Comparison of ENCODE assay signal across 11 cellular contexts in genomic region chr3:63576826-63577225, GRCh38.
A peak's percentile ranks its signal among the peaks of the same experiment; 100 is the strongest.
DNase-seq lines count a peak whose midpoint lies in the region; ATAC-seq and TF ChIP-seq lines count a peak whose summit lies in the region.
"Had no signal": no experiment of that assay in that cellular context is flagged by ENCODE, and none has a peak within 500 bp of the region (broad histone marks: within the 10 kb centered on the region; RNA-seq: fewer than 3 reads in every experiment).

No MANE protein-coding gene starts in this region.

- H3K27me3 ChIP-seq in HUES64 (ENCODE audit: insufficient read depth, low read length): no peaks in the 10 kb centered on the region
- H3K27me3 ChIP-seq in hepatocyte: no peaks in the 10 kb centered on the region
- H3K27me3 ChIP-seq in transverse colon: no peaks in the 10 kb centered on the region

- H3K4me3 ChIP-seq in HUES64 (ENCODE audit: low read length) (no peak overlapping the region), hepatocyte (no peak overlapping the region), transverse colon (no peak overlapping the region)

- TF ChIP-seq EP300 in transverse colon (IDR thresholded peaks at IDR 0.05; ENCODE audit: low read depth): no peak

- no peaks in the 10 kb centered on the region for H4K20me1 ChIP-seq in hepatocyte (ENCODE audit: insufficient read depth, poor library complexity, severe bottlenecking)

- H3K9me3 ChIP-seq in HUES64 (ENCODE audit: insufficient read depth, low read depth, low read length) (no peaks in the 10 kb centered on the region), hepatocyte (ENCODE audit: low read depth) (no peaks in the 10 kb centered on the region), transverse colon (no peaks in the 10 kb centered on the region)

- no peak overlapping the region for H3K9ac ChIP-seq in HUES64 (ENCODE audit: low read depth, low read length)

- no peaks in the 10 kb centered on the region for H3K79me2 ChIP-seq in hepatocyte

- H3K4me1 ChIP-seq in HUES64 (ENCODE audit: insufficient read depth, low read length) (peaks cover 26% of the 10 kb centered on the region), hepatocyte (ENCODE audit: insufficient read depth) (peaks cover 23% of the 10 kb centered on the region), transverse colon (peaks cover 0 to 32% (median 5%) of the 10 kb centered on the region in 4 donors)

- H3K9me2 ChIP-seq in hepatocyte (replicated peaks; ENCODE audit: insufficient read depth): no peaks in the 10 kb centered on the region

- 76% methylated on average over 2 of the region's 2 CpGs for WGBS in HUES64
- WGBS in hepatocyte (ENCODE audit: low lambda C conversion rate, missing lambda C conversion rate): 20% methylated on average over 2 of the region's 2 CpGs
- 30 to 35% methylated on average over 2 of the region's 2 CpGs for WGBS in transverse colon (ENCODE audit: low coverage in 1 of 2), 2 donors

- H3K4me2 ChIP-seq in hepatocyte: peak overlapping the region; percentile 54

- in situ Hi-C loops in transverse colon (cut with MboI; ENCODE audit: low pct_ligation_motif_present in 1 of 4, low pct_unique_long_range_greater_than_20kb in 1 of 4, low sequenced_read_pairs in 3 of 4): no loop called here

- DNase-seq in NCI-H2171 treated with DMSO at 0.1 percent for 48 hours (lab: John Stamatoyannopoulos, UW): peak; percentile 80
- peak; percentile 54 for DNase-seq in hepatocyte (ENCODE audit: low spot score)
- DNase-seq in transverse colon: no peak
- DNase-seq in stimulated activated CD4-positive, alpha-beta T cell treated with anti-CD3 and anti-CD28 coated beads, Interleukin-15, amount 100 ng/mL, for 24 hours: no peak
- DNase-seq: activated CD4-positive, alpha-beta T cell treated with anti-CD3 and anti-CD28 coated beads, Interleukin-2, amount 50 U/mL, for 1 hour; hypothalamus; T-helper 17 cell had no signal

- peak overlapping the region; percentile 7; the same call in 1 of the 2 replicates for H3K27ac ChIP-seq in HUES64 (ENCODE audit: low read depth, low read length)
- H3K27ac ChIP-seq in hepatocyte: peak overlapping the region; percentile 83
- peak overlapping the region; percentile 40 to 66 (median 56) for H3K27ac ChIP-seq in transverse colon

- no peaks in the 10 kb centered on the region for H3K36me3 ChIP-seq in HUES64 (ENCODE audit: insufficient read depth, low read length)
- H3K36me3 ChIP-seq in hepatocyte (replicated peaks; ENCODE audit: insufficient read depth, low read depth): no peaks in the 10 kb centered on the region
- H3K36me3 ChIP-seq in transverse colon: no peaks in the 10 kb centered on the region

- no peak for TF ChIP-seq CTCF in hepatocyte (IDR thresholded peaks at IDR 0.05; ENCODE audit: poor library complexity)
- no peak for TF ChIP-seq CTCF in transverse colon (IDR thresholded peaks at IDR 0.05)

- ATAC-seq in GM21390 (IDR thresholded peaks at IDR 0.05; ENCODE audit: unreplicated experiment) (no peak), HG02798 (IDR thresholded peaks at IDR 0.05; ENCODE audit: poor library complexity, unreplicated experiment) (no peak)
- ATAC-seq: sciatic nerve, T-helper 17 cell had no signal

- intact Hi-C loops in transverse colon (cut with DNase I; ENCODE audit: low total_unique reads): no loop called here

- H2AFZ ChIP-seq in hepatocyte: no peak overlapping the region

- no peak for TF ChIP-seq POLR2A in transverse colon (IDR thresholded peaks at IDR 0.05)

Comparison
In these comparisons a context has a peak if more than half of its experiments do, and no peak if none do; other contexts are left out.
1. H3K27ac ChIP-seq: peak in every context shown above with its lines; median percentile 83 in hepatocyte; 56 in transverse colon; 7 in HUES64.
2. DNase-seq: peak in NCI-H2171 treated with DMSO at 0.1 percent for 48 hours (single experiment) and hepatocyte (single experiment); none in transverse colon (single experiment) and stimulated activated CD4-positive, alpha-beta T cell treated with anti-CD3 and anti-CD28 coated beads, Interleukin-15, amount 100 ng/mL, for 24 hours (single experiment).